In genomic region chr12:110281549-110282342, GRCh38 we compare ENCODE assay signal across 1 cellular context.
A peak's percentile ranks its signal among the peaks of the same experiment; 100 is the strongest.
TF ChIP-seq lines count a peak whose summit lies in the region.

No MANE protein-coding gene starts in this region.

TF ChIP-seq in HepG2, 621 proteins besides CTCF, POLR2A, EP300 and RAD21 (continued from another document and continues in another):
- TF ChIP-seq HBP1 (CRISPR knock-in tag; IDR thresholded peaks at IDR 0.05; ENCODE audit: low read depth): no peak
- no peak for TF ChIP-seq NFE2 (CRISPR knock-in tag; IDR thresholded peaks at IDR 0.05)
- peak; percentile 68 for TF ChIP-seq ZBTB43 (CRISPR knock-in tag; conservative IDR thresholded peaks at IDR 0.05)
- TF ChIP-seq TOE1 (CRISPR knock-in tag; IDR thresholded peaks at IDR 0.05): no peak
- TF ChIP-seq POGK (CRISPR knock-in tag; conservative IDR thresholded peaks at IDR 0.05): peak; percentile 88
- TF ChIP-seq HIC2 (CRISPR knock-in tag; IDR thresholded peaks at IDR 0.05; ENCODE audit: low read depth): no peak
- peak; percentile 49 for TF ChIP-seq SAP130 (CRISPR knock-in tag; IDR thresholded peaks at IDR 0.05; ENCODE audit: low read depth)
- peak; percentile 16 for TF ChIP-seq ARID5B (CRISPR knock-in tag; IDR thresholded peaks at IDR 0.05)
- no peak for TF ChIP-seq NRL (CRISPR knock-in tag; IDR thresholded peaks at IDR 0.05; ENCODE audit: borderline replicate concordance)
- no peak for TF ChIP-seq PITX1 (CRISPR knock-in tag; IDR thresholded peaks at IDR 0.05)
- TF ChIP-seq RBFOX2 (IDR thresholded peaks at IDR 0.05; ENCODE audit: low read depth, low read length): peak; percentile 82
- no peak for TF ChIP-seq ATRX (CRISPR knock-in tag; IDR thresholded peaks at IDR 0.05; ENCODE audit: borderline replicate concordance)
- no peak for TF ChIP-seq CEBPB (IDR thresholded peaks at IDR 0.05; ENCODE audit: borderline replicate concordance, low read depth, low read length)
- TF ChIP-seq PLRG1 (conservative IDR thresholded peaks at IDR 0.05): no peak
- peak; percentile 74; the same call in 1 of the 2 replicates for TF ChIP-seq NR0B2 (CRISPR knock-in tag; IDR thresholded peaks at IDR 0.05)
- no peak for TF ChIP-seq ATF6 (CRISPR knock-in tag; conservative IDR thresholded peaks at IDR 0.05)
- TF ChIP-seq ZNF605 (CRISPR knock-in tag; IDR thresholded peaks at IDR 0.05): no peak
- TF ChIP-seq MBNL3 (CRISPR knock-in tag; conservative IDR thresholded peaks at IDR 0.05): no peak
- no peak for TF ChIP-seq HNRNPUL1 (IDR thresholded peaks at IDR 0.05; ENCODE audit: low read depth, low read length)
- peak; percentile 64; the same call in 1 of the 2 replicates for TF ChIP-seq MYC (CRISPR knock-in tag; IDR thresholded peaks at IDR 0.05; ENCODE audit: borderline replicate concordance)
- TF ChIP-seq EZH2 (conservative IDR thresholded peaks at IDR 0.05; ENCODE audit: low read depth, low read length): no peak
- no peak for TF ChIP-seq ZBTB14 (CRISPR knock-in tag; IDR thresholded peaks at IDR 0.05)
- no peak for TF ChIP-seq CCAR2 (optimal IDR thresholded peaks at IDR 0.05; ENCODE audit: low read depth, low read length)
- peak; percentile 93 for TF ChIP-seq KAT7 (CRISPR knock-in tag; IDR thresholded peaks at IDR 0.05; ENCODE audit: borderline replicate concordance)
- TF ChIP-seq ZBTB40 (IDR thresholded peaks at IDR 0.05): no peak
- TF ChIP-seq ZBTB40 (CRISPR knock-in tag; IDR thresholded peaks at IDR 0.05): no peak
- no peak for TF ChIP-seq SIX1 (CRISPR knock-in tag; IDR thresholded peaks at IDR 0.05; ENCODE audit: borderline replicate concordance)
- TF ChIP-seq E2F2 (CRISPR knock-in tag; IDR thresholded peaks at IDR 0.05; ENCODE audit: borderline replicate concordance): no peak
